ENCODE assay signal across 10 cellular contexts in genomic region chr4:78610546-78611214, GRCh38. TPM values are rescaled to one million over a fixed set of nuclear protein-coding genes. Genes with fewer than 3 reads are reported as not detected.
DNase-seq lines count a peak whose midpoint lies in the region; ATAC-seq and TF ChIP-seq lines count a peak whose summit lies in the region.
"Had no signal": no experiment of that assay in that cellular context is flagged by ENCODE, and none has a peak within 500 bp of the region (broad histone marks: within the 10 kb centered on the region; RNA-seq: fewer than 3 reads in every experiment).

No MANE protein-coding gene starts in this region.

- 82 to 83% methylated on average over 3 of the region's 3 CpGs for WGBS in lower leg skin, 2 donors

- TF ChIP-seq POLR2A in lower leg skin (IDR thresholded peaks at IDR 0.05), result no peak

- DNase-seq in MV-4-11 (lab: John Stamatoyannopoulos, UW) (peak; percentile 84), adipocyte (ENCODE audit: low read depth) (peak; percentile 73), LoVo (ENCODE audit: low spot score) (no peak), lower leg skin (ENCODE audit: low spot score in 2 of 2) (no peak)
- no peak for DNase-seq in central memory CD4-positive, alpha-beta T cell
- DNase-seq: GOT3, NCI-H1417 treated with DMSO at 0.1 percent for 48 hours had no signal

- TF ChIP-seq CTCF in lower leg skin (IDR thresholded peaks at IDR 0.05), result no peak

- peaks cover 57% of the 10 kb centered on the region for H3K4me1 ChIP-seq in BLaER1
- no peaks in the 10 kb centered on the region for H3K4me1 ChIP-seq in adipocyte (ENCODE audit: control insufficient read depth, insufficient read depth, low read length)

- H3K9me3 ChIP-seq in BLaER1 (no peaks in the 10 kb centered on the region), adipocyte (ENCODE audit: control insufficient read depth, low read length) (no peaks in the 10 kb centered on the region)

- peak overlapping the region; percentile 68 for H3K4me2 ChIP-seq in BLaER1

- H3K9ac ChIP-seq in BLaER1 (no peak overlapping the region), adipocyte (ENCODE audit: low read length) (no peak overlapping the region)

- no peaks in the 10 kb centered on the region for H4K20me1 ChIP-seq in BLaER1

- peak; percentile 34 for ATAC-seq in GM19452 (IDR thresholded peaks at IDR 0.05; ENCODE audit: unreplicated experiment)
- no peak for ATAC-seq in HG02981 (IDR thresholded peaks at IDR 0.05; ENCODE audit: unreplicated experiment)

- H3K27me3 ChIP-seq in BLaER1, result no peaks in the 10 kb centered on the region
- H3K27me3 ChIP-seq in adipocyte (replicated peaks; ENCODE audit: control insufficient read depth, insufficient read depth, low read length), result no peaks in the 10 kb centered on the region

- H3K4me3 ChIP-seq in BLaER1, result no peak overlapping the region
- H3K4me3 ChIP-seq in adipocyte (ENCODE audit: low read length), result no peak overlapping the region
- H3K4me3 ChIP-seq in lower leg skin (ENCODE audit: low read depth, poor library complexity, severe bottlenecking), result no peak overlapping the region

- H3K27ac ChIP-seq in BLaER1, result peak overlapping the region; percentile 71

- intact Hi-C loops in lower leg skin (cut with DNase I; ENCODE audit: low total_unique reads), result loop anchor here (5.0 kb wide), 1 partner anchor 257 kb away; no protein-coding TSS in a partner anchor

- H3K36me3 ChIP-seq in BLaER1, result no peaks in the 10 kb centered on the region
- H3K36me3 ChIP-seq in adipocyte (ENCODE audit: control insufficient read depth, insufficient read depth, low read length, severe bottlenecking), result no peaks in the 10 kb centered on the region

RNA-seq across cellular contexts. Expression of gene ANXA3, which starts 59.1 kb away (rescaled TPM):
- 10 to 100 TPM; 13.5 to 34.3 (median 21.2) TPM for total RNA-seq in lower leg skin

Comparison
In these comparisons a context has a peak if more than half of its experiments do, and no peak if none do; other contexts are left out.
1. DNase-seq: peak in MV-4-11 (single experiment) and adipocyte (single experiment); none in LoVo (single experiment), central memory CD4-positive, alpha-beta T cell (single experiment) and lower leg skin (0 of 2).